1 cellular context compared by ENCODE assay signal in the genomic region with DNA sequence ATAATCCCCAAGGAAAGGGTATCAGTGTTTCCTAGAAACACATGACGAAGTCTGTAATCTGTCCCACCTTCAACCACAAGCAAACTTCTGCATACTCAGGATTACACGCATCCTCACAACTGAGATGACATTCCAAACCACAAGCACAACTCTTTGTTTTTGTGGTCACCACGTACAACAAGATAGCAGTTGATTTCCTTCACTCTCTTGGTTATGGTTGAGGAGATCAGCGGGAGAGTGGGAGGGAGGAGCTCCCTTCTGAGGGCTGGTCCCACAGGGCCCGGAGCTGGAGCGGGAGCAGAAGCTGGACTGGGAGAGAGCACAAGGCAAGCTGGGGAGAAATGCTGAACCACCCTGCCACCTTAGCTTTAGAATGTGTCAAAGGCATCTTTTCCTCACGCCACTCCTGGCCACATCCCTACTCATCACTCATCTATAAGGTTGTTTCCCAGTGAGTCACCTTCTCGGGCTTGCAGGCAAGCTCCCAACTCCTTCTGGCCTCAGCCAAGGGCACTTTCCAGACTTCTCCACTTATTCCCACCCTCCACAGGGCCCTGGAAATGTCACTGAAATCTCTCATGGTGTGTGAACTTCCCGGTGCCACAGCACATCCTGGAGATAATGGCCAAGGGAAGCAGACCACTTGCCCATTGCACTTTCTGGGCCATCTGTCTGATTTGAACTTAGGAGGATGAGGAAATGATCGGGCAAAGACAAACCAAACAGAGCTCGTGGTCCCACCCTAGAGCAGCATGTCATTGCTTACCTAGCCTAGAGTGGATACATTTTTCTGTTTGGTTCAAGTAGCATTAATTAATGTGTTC.
TF ChIP-seq lines count a peak whose summit lies in the region.

No MANE protein-coding gene starts in this region.

TF ChIP-seq in GM23338, 12 proteins besides CTCF, POLR2A, EP300 and RAD21:
- TF ChIP-seq, protein P1, sequence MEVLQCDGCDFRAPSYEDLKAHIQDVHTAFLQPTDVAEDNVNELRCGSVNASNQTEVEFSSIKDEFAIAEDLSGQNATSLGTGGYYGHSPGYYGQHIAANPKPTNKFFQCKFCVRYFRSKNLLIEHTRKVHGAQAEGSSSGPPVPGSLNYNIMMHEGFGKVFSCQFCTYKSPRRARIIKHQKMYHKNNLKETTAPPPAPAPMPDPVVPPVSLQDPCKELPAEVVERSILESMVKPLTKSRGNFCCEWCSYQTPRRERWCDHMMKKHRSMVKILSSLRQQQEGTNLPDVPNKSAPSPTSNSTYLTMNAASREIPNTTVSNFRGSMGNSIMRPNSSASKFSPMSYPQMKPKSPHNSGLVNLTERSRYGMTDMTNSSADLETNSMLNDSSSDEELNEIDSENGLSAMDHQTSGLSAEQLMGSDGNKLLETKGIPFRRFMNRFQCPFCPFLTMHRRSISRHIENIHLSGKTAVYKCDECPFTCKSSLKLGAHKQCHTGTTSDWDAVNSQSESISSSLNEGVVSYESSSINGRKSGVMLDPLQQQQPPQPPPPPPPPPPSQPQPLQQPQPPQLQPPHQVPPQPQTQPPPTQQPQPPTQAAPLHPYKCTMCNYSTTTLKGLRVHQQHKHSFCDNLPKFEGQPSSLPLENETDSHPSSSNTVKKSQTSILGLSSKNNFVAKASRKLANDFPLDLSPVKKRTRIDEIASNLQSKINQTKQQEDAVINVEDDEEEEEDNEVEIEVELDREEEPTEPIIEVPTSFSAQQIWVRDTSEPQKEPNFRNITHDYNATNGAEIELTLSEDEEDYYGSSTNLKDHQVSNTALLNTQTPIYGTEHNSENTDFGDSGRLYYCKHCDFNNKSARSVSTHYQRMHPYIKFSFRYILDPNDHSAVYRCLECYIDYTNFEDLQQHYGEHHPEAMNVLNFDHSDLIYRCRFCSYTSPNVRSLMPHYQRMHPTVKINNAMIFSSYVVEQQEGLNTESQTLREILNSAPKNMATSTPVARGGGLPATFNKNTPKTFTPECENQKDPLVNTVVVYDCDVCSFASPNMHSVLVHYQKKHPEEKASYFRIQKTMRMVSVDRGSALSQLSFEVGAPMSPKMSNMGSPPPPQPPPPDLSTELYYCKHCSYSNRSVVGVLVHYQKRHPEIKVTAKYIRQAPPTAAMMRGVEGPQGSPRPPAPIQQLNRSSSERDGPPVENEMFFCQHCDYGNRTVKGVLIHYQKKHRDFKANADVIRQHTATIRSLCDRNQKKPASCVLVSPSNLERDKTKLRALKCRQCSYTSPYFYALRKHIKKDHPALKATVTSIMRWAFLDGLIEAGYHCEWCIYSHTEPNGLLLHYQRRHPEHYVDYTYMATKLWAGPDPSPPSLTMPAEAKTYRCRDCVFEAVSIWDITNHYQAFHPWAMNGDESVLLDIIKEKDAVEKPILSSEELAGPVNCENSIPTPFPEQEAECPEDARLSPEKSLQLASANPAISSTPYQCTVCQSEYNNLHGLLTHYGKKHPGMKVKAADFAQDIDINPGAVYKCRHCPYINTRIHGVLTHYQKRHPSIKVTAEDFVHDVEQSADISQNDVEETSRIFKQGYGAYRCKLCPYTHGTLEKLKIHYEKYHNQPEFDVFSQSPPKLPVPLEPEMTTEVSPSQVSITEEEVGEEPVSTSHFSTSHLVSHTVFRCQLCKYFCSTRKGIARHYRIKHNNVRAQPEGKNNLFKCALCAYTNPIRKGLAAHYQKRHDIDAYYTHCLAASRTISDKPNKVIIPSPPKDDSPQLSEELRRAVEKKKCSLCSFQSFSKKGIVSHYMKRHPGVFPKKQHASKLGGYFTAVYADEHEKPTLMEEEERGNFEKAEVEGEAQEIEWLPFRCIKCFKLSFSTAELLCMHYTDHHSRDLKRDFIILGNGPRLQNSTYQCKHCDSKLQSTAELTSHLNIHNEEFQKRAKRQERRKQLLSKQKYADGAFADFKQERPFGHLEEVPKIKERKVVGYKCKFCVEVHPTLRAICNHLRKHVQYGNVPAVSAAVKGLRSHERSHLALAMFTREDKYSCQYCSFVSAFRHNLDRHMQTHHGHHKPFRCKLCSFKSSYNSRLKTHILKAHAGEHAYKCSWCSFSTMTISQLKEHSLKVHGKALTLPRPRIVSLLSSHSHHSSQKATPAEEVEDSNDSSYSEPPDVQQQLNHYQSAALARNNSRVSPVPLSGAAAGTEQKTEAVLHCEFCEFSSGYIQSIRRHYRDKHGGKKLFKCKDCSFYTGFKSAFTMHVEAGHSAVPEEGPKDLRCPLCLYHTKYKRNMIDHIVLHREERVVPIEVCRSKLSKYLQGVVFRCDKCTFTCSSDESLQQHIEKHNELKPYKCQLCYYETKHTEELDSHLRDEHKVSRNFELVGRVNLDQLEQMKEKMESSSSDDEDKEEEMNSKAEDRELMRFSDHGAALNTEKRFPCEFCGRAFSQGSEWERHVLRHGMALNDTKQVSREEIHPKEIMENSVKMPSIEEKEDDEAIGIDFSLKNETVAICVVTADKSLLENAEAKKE (CRISPR knock-in tag; IDR thresholded peaks at IDR 0.05), result no peak
- TF ChIP-seq, protein P2, sequence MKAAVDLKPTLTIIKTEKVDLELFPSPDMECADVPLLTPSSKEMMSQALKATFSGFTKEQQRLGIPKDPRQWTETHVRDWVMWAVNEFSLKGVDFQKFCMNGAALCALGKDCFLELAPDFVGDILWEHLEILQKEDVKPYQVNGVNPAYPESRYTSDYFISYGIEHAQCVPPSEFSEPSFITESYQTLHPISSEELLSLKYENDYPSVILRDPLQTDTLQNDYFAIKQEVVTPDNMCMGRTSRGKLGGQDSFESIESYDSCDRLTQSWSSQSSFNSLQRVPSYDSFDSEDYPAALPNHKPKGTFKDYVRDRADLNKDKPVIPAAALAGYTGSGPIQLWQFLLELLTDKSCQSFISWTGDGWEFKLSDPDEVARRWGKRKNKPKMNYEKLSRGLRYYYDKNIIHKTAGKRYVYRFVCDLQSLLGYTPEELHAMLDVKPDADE (IDR thresholded peaks at IDR 0.05), result no peak
- TF ChIP-seq, protein P3, sequence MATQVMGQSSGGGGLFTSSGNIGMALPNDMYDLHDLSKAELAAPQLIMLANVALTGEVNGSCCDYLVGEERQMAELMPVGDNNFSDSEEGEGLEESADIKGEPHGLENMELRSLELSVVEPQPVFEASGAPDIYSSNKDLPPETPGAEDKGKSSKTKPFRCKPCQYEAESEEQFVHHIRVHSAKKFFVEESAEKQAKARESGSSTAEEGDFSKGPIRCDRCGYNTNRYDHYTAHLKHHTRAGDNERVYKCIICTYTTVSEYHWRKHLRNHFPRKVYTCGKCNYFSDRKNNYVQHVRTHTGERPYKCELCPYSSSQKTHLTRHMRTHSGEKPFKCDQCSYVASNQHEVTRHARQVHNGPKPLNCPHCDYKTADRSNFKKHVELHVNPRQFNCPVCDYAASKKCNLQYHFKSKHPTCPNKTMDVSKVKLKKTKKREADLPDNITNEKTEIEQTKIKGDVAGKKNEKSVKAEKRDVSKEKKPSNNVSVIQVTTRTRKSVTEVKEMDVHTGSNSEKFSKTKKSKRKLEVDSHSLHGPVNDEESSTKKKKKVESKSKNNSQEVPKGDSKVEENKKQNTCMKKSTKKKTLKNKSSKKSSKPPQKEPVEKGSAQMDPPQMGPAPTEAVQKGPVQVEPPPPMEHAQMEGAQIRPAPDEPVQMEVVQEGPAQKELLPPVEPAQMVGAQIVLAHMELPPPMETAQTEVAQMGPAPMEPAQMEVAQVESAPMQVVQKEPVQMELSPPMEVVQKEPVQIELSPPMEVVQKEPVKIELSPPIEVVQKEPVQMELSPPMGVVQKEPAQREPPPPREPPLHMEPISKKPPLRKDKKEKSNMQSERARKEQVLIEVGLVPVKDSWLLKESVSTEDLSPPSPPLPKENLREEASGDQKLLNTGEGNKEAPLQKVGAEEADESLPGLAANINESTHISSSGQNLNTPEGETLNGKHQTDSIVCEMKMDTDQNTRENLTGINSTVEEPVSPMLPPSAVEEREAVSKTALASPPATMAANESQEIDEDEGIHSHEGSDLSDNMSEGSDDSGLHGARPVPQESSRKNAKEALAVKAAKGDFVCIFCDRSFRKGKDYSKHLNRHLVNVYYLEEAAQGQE (IDR thresholded peaks at IDR 0.05; ENCODE audit: unreplicated experiment), result no peak
- TF ChIP-seq POLR2AphosphoS5 (IDR thresholded peaks at IDR 0.05; ENCODE audit: low read depth) (no peak), STAT1 (IDR thresholded peaks at IDR 0.05; ENCODE audit: unreplicated experiment) (no peak)
